ENCODE assay signal across 12 cellular contexts in genomic region chr15:88954431-88955277, GRCh38. TPM values are rescaled to one million over a fixed set of nuclear protein-coding genes. Genes with fewer than 3 reads are reported as not detected.
A peak's percentile ranks its signal among the peaks of the same experiment; 100 is the strongest.
DNase-seq lines count a peak whose midpoint lies in the region; ATAC-seq and TF ChIP-seq lines count a peak whose summit lies in the region.
"Had no signal": no experiment of that assay in that cellular context is flagged by ENCODE, and none has a peak within 500 bp of the region (broad histone marks: within the 10 kb centered on the region; RNA-seq: fewer than 3 reads in every experiment).

No MANE protein-coding gene starts in this region.

- DNase-seq in NCI-H82 (lab: John Stamatoyannopoulos, UW) = peak; percentile 69
- DNase-seq in NCI-H82 treated with DMSO at 0.1 percent for 48 hours (lab: John Stamatoyannopoulos, UW; ENCODE audit: unreplicated experiment) = no peak
- peak; percentile 21 for DNase-seq in inferior parietal cortex (ENCODE audit: extremely low spot score)
- DNase-seq in upper lobe of right lung = no peak
- no peak for DNase-seq in islet precursor cell
- no peak for DNase-seq in lower lobe of right lung
- no peak for DNase-seq in foreskin fibroblast
- DNase-seq: activated B cell treated with CpG ODN at 0.5 μM for 24 hours; activated naive CD4-positive, alpha-beta T cell; stimulated activated CD4-positive, alpha-beta T cell treated with anti-CD3 and anti-CD28 coated beads, Interleukin-4, amount 100 ng/mL, for 4 hours had no signal

- H3K27me3 ChIP-seq in upper lobe of right lung (no peaks in the 10 kb centered on the region), lower lobe of right lung (ENCODE audit: low read depth) (no peaks in the 10 kb centered on the region)

- TF ChIP-seq CTCF in brain (conservative IDR thresholded peaks at IDR 0.05) (no peak), upper lobe of right lung (IDR thresholded peaks at IDR 0.05) (no peak), lower lobe of right lung (IDR thresholded peaks at IDR 0.05) (no peak), foreskin fibroblast (IDR thresholded peaks at IDR 0.05; ENCODE audit: low read depth, low read length) (no peak)

- H3K9me3 ChIP-seq in upper lobe of right lung = no peaks in the 10 kb centered on the region
- H3K9me3 ChIP-seq in lower lobe of right lung = no peaks in the 10 kb centered on the region

- H3K36me3 ChIP-seq in upper lobe of right lung = no peaks in the 10 kb centered on the region
- H3K36me3 ChIP-seq in lower lobe of right lung = no peaks in the 10 kb centered on the region

- no peak overlapping the region for H3K4me3 ChIP-seq in upper lobe of right lung
- no peak overlapping the region for H3K4me3 ChIP-seq in lower lobe of right lung
- no peak overlapping the region for H3K4me3 ChIP-seq in foreskin fibroblast (ENCODE audit: low read depth in 1 of 2, low read length in 2 of 2)

- H3K4me1 ChIP-seq in upper lobe of right lung = no peaks in the 10 kb centered on the region
- no peaks in the 10 kb centered on the region for H3K4me1 ChIP-seq in lower lobe of right lung

- ATAC-seq in upper lobe of right lung (peak; percentile 14), lower lobe of right lung (no peak)

- peak overlapping the region in 1 of 5 experiments; percentile 49 for H3K4me3 Mint-ChIP-seq in brain
- H3K4me3 Mint-ChIP-seq: activated B cell treated with CpG ODN at 0.5 μM for 24 hours, B cell had no signal

- intact Hi-C loops in upper lobe of right lung (cut with DNase I) (no loop called here), lower lobe of right lung (cut with DNase I) (no loop called here)

- H3K4me1 Mint-ChIP-seq in brain = peaks cover 19% of the 10 kb centered on the region
- H3K4me1 Mint-ChIP-seq: activated B cell treated with CpG ODN at 0.5 μM for 24 hours, B cell had no signal

- H3K9me3 Mint-ChIP-seq in brain = peaks cover 0 to 6% (median 3%) of the 10 kb centered on the region in 5 experiments
- H3K9me3 Mint-ChIP-seq: activated B cell treated with CpG ODN at 0.5 μM for 24 hours had no signal

- no peaks in the 10 kb centered on the region for H3K36me3 Mint-ChIP-seq in brain

- H3K27me3 Mint-ChIP-seq in brain = peaks cover 3% of the 10 kb centered on the region
- H3K27me3 Mint-ChIP-seq: B cell had no signal

- H3K27ac Mint-ChIP-seq in brain = peak overlapping the region in 4 of 5 experiments; percentile 65 to 84 (median 76)
- H3K27ac Mint-ChIP-seq: activated B cell treated with CpG ODN at 0.5 μM for 24 hours, B cell had no signal

- H3K27ac ChIP-seq in upper lobe of right lung (no peak overlapping the region), lower lobe of right lung (no peak overlapping the region)

RNA-seq across cellular contexts. Expression of gene MFGE8, which starts 41.5 kb away (rescaled TPM):
- 66.4 TPM for polyA plus RNA-seq in brain (ENCODE audit: insufficient read depth, low read depth, low replicate concordance)
- total RNA-seq in upper lobe of right lung = 168 TPM
- total RNA-seq in lower lobe of right lung = 125 TPM

RNA-seq across cellular contexts. Expression of gene HAPLN3, which starts 59.3 kb away (rescaled TPM):
- 1.8 TPM for polyA plus RNA-seq in brain (ENCODE audit: insufficient read depth, low read depth, low replicate concordance)
- total RNA-seq in upper lobe of right lung (4.6 TPM), lower lobe of right lung (2.7 TPM)

Comparison
In these comparisons a context has a peak if more than half of its experiments do, and no peak if none do; other contexts are left out.
1. DNase-seq: peak in NCI-H82 (single experiment) and inferior parietal cortex (single experiment); none in NCI-H82 treated with DMSO at 0.1 percent for 48 hours (single experiment), upper lobe of right lung (single experiment), islet precursor cell (single experiment), lower lobe of right lung (single experiment) and foreskin fibroblast (0 of 2).